Comparison of ENCODE assay signal across 23 cellular contexts in the genomic region with DNA sequence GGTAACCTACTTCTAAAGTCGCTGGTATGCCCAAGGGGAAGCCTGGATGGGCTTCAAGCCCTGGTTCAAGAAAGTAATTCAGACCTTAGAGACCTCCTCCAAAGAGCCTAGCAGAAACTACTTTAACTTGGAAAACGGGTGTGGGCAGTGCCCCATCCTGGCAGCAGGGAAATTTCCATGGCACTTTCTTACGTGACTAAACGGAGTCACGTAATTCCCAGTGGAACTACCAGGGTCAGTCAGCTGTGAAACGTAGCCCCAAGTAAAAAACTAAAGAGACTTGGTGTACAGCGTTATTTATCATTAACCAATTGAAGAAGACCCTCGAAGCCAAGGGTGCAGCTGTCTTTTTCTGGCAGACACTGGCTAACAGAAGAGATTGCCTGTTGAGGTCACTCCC.
DNase-seq lines count a peak whose midpoint lies in the region; ATAC-seq and TF ChIP-seq lines count a peak whose summit lies in the region.
"Had no signal": no experiment of that assay in that cellular context is flagged by ENCODE, and none has a peak within 500 bp of the region (broad histone marks: within the 10 kb centered on the region; RNA-seq: fewer than 3 reads in every experiment).

No MANE protein-coding gene starts in this region.

- H3K4me1 ChIP-seq in left ventricle myocardium inferior (peaks cover 72% of the 10 kb centered on the region), Karpas-422 (ENCODE audit: low read length) (peaks cover 63% of the 10 kb centered on the region), tibial artery (peaks cover 0 to 96% (median 49%) of the 10 kb centered on the region in 4 donors)

- no peaks in the 10 kb centered on the region for H3K79me2 ChIP-seq in Karpas-422 (ENCODE audit: low read length)

- intact Hi-C loops in left ventricle myocardium inferior (cut with micrococcal nuclease): no loop called here
- intact Hi-C loops in Right ventricle myocardium superior (cut with DNase I): no loop called here
- intact Hi-C loops in tibial artery (cut with DNase I; ENCODE audit: low total_unique reads): no loop called here

- no peaks in the 10 kb centered on the region for H3K36me3 ChIP-seq in left ventricle myocardium inferior
- no peaks in the 10 kb centered on the region for H3K36me3 ChIP-seq in Karpas-422 (ENCODE audit: insufficient read depth, low read length)
- no peaks in the 10 kb centered on the region for H3K36me3 ChIP-seq in tibial artery
- H3K36me3 ChIP-seq: pancreas, Peyer's patch, uterus had no signal

- H3K4me3 ChIP-seq in left ventricle myocardium inferior (no peak overlapping the region), Karpas-422 (ENCODE audit: low read length) (peak overlapping the region; percentile 41), tibial artery (no peak overlapping the region)
- H3K4me3 ChIP-seq: GM23248, pancreas, Peyer's patch, uterus had no signal

- peak overlapping the region; percentile 79 for H3K4me2 ChIP-seq in Karpas-422 (ENCODE audit: low read depth, low read length, poor library complexity, severe bottlenecking)

- peaks cover 23 to 28% of the 10 kb centered on the region in 2 donors for H3K4me1 Mint-ChIP-seq in immature natural killer cell
- peaks cover 0 to 28% (median 0%) of the 10 kb centered on the region in 4 donors for H3K4me1 Mint-ChIP-seq in naive thymus-derived CD8-positive, alpha-beta T cell

- H3K9me3 ChIP-seq in left ventricle myocardium inferior (replicated peaks) (no peaks in the 10 kb centered on the region), Karpas-422 (ENCODE audit: low read length) (no peaks in the 10 kb centered on the region), tibial artery (no peaks in the 10 kb centered on the region)
- H3K9me3 ChIP-seq: pancreas, Peyer's patch, uterus had no signal

- POLR2A ChIA-PET in naive thymus-derived CD8-positive, alpha-beta T cell (lab: Charles Lee): no interaction called here

- H3K36me3 Mint-ChIP-seq in immature natural killer cell: peaks cover 0 to 5% (median 0%) of the 10 kb centered on the region in 3 donors
- H3K36me3 Mint-ChIP-seq in naive thymus-derived CD8-positive, alpha-beta T cell: no peaks in the 10 kb centered on the region
- H3K36me3 Mint-ChIP-seq: activated naive CD4-positive, alpha-beta T cell treated with anti-CD3 and anti-CD28 coated beads, Interleukin-2, amount 50 U/mL, for 72 hours; brain had no signal

- H2AFZ ChIP-seq in Karpas-422 (ENCODE audit: low read length): peak overlapping the region; percentile 73
- H2AFZ ChIP-seq: GM23248 had no signal

- H3K27me3 ChIP-seq in left ventricle myocardium inferior (ENCODE audit: low read depth) (no peaks in the 10 kb centered on the region), Karpas-422 (ENCODE audit: low read length) (no peaks in the 10 kb centered on the region), tibial artery (no peaks in the 10 kb centered on the region)
- H3K27me3 ChIP-seq: pancreas, Peyer's patch, uterus had no signal

- DNase-seq in left ventricle myocardium inferior: no peak
- DNase-seq in Right ventricle myocardium superior: no peak
- DNase-seq in Karpas-422: peak; percentile 63
- DNase-seq in immature natural killer cell: no peak
- DNase-seq in tibial artery: peak in 1 of 2 donors; percentile 76
- no peak for DNase-seq in stimulated activated CD4-positive, alpha-beta T cell treated with anti-CD3 and anti-CD28 coated beads, Interleukin-1b, Interleukin-23, amount 100 ng/mL, for 48 hours
- DNase-seq in naive thymus-derived CD8-positive, alpha-beta T cell: no peak
- DNase-seq in anterior cingulate cortex (lab: John Stamatoyannopoulos, UW): no peak
- DNase-seq: activated CD4-positive, CD25-positive, alpha-beta regulatory T cell treated with anti-CD3 and anti-CD28 coated beads, Interleukin-2, amount 50 U/mL, for 72 hours; cortex of kidney; GM23248; NCI-H1436 treated with DMSO at 0.1 percent for 48 hours; NCI-H2227 treated with DMSO at 0.1 percent for 48 hours; pancreas; stimulated activated CD4-positive, alpha-beta T cell treated with anti-CD3 and anti-CD28 coated beads, Interleukin-2, amount 100 ng/mL, for 24 hours; T1000; uterus had no signal

- no peaks in the 10 kb centered on the region for H4K20me1 ChIP-seq in Karpas-422 (ENCODE audit: insufficient read depth, low read depth, low read length)

- H3K9me2 ChIP-seq in Karpas-422 (replicated peaks; ENCODE audit: insufficient read depth, low read length): no peaks in the 10 kb centered on the region

- no peak for ATAC-seq in Right ventricle myocardium superior (ENCODE audit: poor library complexity)
- ATAC-seq in naive thymus-derived CD8-positive, alpha-beta T cell: no peak
- ATAC-seq: activated naive CD4-positive, alpha-beta T cell treated with anti-CD3 and anti-CD28 coated beads, Interleukin-2, amount 50 U/mL, for 72 hours; SK-N-SH treated with all-trans-retinoic acid at 6 μM for 48 hours had no signal

- no peaks in the 10 kb centered on the region for H3K9me3 Mint-ChIP-seq in immature natural killer cell
- no peaks in the 10 kb centered on the region for H3K9me3 Mint-ChIP-seq in naive thymus-derived CD8-positive, alpha-beta T cell
- H3K9me3 Mint-ChIP-seq: activated naive CD4-positive, alpha-beta T cell treated with anti-CD3 and anti-CD28 coated beads, Interleukin-2, amount 50 U/mL, for 72 hours; activated T-helper 1 cell treated with anti-CD3 and anti-CD28 coated beads, Interleukin-12 subunit alpha, Interleukin-12 subunit beta, Interleukin-2, Interleukin-4 antibody, amounts not matched to agents 30 ng/mL and 10 ng/mL and 1 ng/mL, durations not matched to agents 14 hours and 24 hours and 36 hours; brain had no signal

- H3K27me3 Mint-ChIP-seq in immature natural killer cell (ENCODE audit: low read depth in 3 of 3): no peaks in the 10 kb centered on the region
- H3K27me3 Mint-ChIP-seq in naive thymus-derived CD8-positive, alpha-beta T cell: peaks cover under 1 to 29% (median 4%) of the 10 kb centered on the region in 5 donors
- H3K27me3 Mint-ChIP-seq: brain had no signal

- H3K27ac Mint-ChIP-seq in immature natural killer cell: peak overlapping the region in 4 of 6 donors; percentile 8 to 84 (median 66)
- peak overlapping the region in 1 of 10 donors; percentile 37 for H3K27ac Mint-ChIP-seq in naive thymus-derived CD8-positive, alpha-beta T cell
- H3K27ac Mint-ChIP-seq: activated naive CD4-positive, alpha-beta T cell treated with anti-CD3 and anti-CD28 coated beads, Interleukin-2, amount 50 U/mL, for 72 hours; activated T-helper 1 cell treated with anti-CD3 and anti-CD28 coated beads, Interleukin-12 subunit alpha, Interleukin-12 subunit beta, Interleukin-2, Interleukin-4 antibody, amounts not matched to agents 30 ng/mL and 10 ng/mL and 1 ng/mL, durations not matched to agents 14 hours and 24 hours and 36 hours; brain had no signal

- H3K9ac ChIP-seq in Karpas-422 (ENCODE audit: low read length): peak overlapping the region; percentile 64
- H3K9ac ChIP-seq: GM23248 had no signal

- H3K4me3 Mint-ChIP-seq in immature natural killer cell: peak overlapping the region; percentile 10 to 83 (median 54)
- no peak overlapping the region for H3K4me3 Mint-ChIP-seq in naive thymus-derived CD8-positive, alpha-beta T cell
- H3K4me3 Mint-ChIP-seq: brain had no signal

- TF ChIP-seq CTCF in left ventricle myocardium inferior (IDR thresholded peaks at IDR 0.05; ENCODE audit: borderline replicate concordance): no peak
- TF ChIP-seq CTCF in tibial artery (IDR thresholded peaks at IDR 0.05): no peak

- H3K27ac ChIP-seq in left ventricle myocardium inferior (replicated peaks): peak overlapping the region; percentile 18
- H3K27ac ChIP-seq in Karpas-422 (ENCODE audit: low read length): peak overlapping the region; percentile 92
- H3K27ac ChIP-seq in tibial artery: peak overlapping the region; percentile 31 to 76
- H3K27ac ChIP-seq: C4-2B, GM23248, uterus had no signal

Comparison
In these comparisons a context has a peak if more than half of its experiments do, and no peak if none do; other contexts are left out.
1. H3K27ac ChIP-seq: peak in every context shown above with its lines; median percentile 92 in Karpas-422; 54 in tibial artery; 18 in left ventricle myocardium inferior.
2. H3K4me3 Mint-ChIP-seq: peak in immature natural killer cell (5 of 5); none in naive thymus-derived CD8-positive, alpha-beta T cell (0 of 10).